18 cellular contexts compared by ENCODE assay signal in genomic region chr16:78461087-78461486, GRCh38.
DNase-seq lines count a peak whose midpoint lies in the region; ATAC-seq, FAIRE-seq and TF ChIP-seq lines count a peak whose summit lies in the region.
"Had no signal": no experiment of that assay in that cellular context is flagged by ENCODE, and none has a peak within 500 bp of the region (broad histone marks: within the 10 kb centered on the region; RNA-seq: fewer than 3 reads in every experiment).

No MANE protein-coding gene starts in this region.

- H3K36me3 Mint-ChIP-seq in type B pancreatic cell: peaks cover 4% of the 10 kb centered on the region

- TF ChIP-seq CTCF in mucosa of descending colon (IDR thresholded peaks at IDR 0.05) (no peak), type B pancreatic cell (conservative IDR thresholded peaks at IDR 0.05) (no peak), gastrocnemius medialis (IDR thresholded peaks at IDR 0.05 in 4 of 5, conservative IDR thresholded peaks at IDR 0.05 in 1 of 5) (no peak)

- no peaks in the 10 kb centered on the region for H3K9me3 ChIP-seq in endocrine pancreas (ENCODE audit: control insufficient read depth, low read length)
- no peaks in the 10 kb centered on the region for H3K9me3 ChIP-seq in mucosa of descending colon
- H3K9me3 ChIP-seq in gastrocnemius medialis: no peaks in the 10 kb centered on the region

- TF ChIP-seq POLR2A in gastrocnemius medialis (IDR thresholded peaks at IDR 0.05): no peak

- no peaks in the 10 kb centered on the region for H3K4me1 ChIP-seq in endocrine pancreas (ENCODE audit: control insufficient read depth, insufficient read depth, low read length)
- peaks cover 24% of the 10 kb centered on the region for H3K4me1 ChIP-seq in mucosa of descending colon (ENCODE audit: low read depth)
- no peaks in the 10 kb centered on the region for H3K4me1 ChIP-seq in gastrocnemius medialis

- no peak for FAIRE-seq in frontal cortex (lab: Jason Lieb, UNC)

- peaks cover 25% of the 10 kb centered on the region for H3K4me1 Mint-ChIP-seq in type B pancreatic cell (ENCODE audit: unreplicated experiment)

- H3K27ac ChIP-seq in gastrocnemius medialis: no peak overlapping the region
- H3K27ac ChIP-seq: BLaER1 treated with 17β-estradiol and CSF1 and Interleukin-3, amounts not matched to agents 10 nM and 100 nM had no signal

- peaks cover 19% of the 10 kb centered on the region for H3K27me3 Mint-ChIP-seq in type B pancreatic cell

- intact Hi-C loops in mucosa of descending colon (cut with DNase I, micrococcal nuclease) (no loop called here), gastrocnemius medialis (cut with DNase I; ENCODE audit: low total_unique reads) (no loop called here)

- peaks cover 4% of the 10 kb centered on the region for H3K9me3 Mint-ChIP-seq in type B pancreatic cell

- H3K9ac ChIP-seq in endocrine pancreas (ENCODE audit: control insufficient read depth, insufficient read depth, low read length): no peak overlapping the region
- H3K9ac ChIP-seq: BLaER1 treated with 17β-estradiol and CSF1 and Interleukin-3, amounts not matched to agents 10 nM and 100 nM had no signal

- H3K4me3 ChIP-seq in endocrine pancreas (ENCODE audit: control insufficient read depth, insufficient read depth, low read length): peak overlapping the region; percentile 60
- H3K4me3 ChIP-seq in mucosa of descending colon: no peak overlapping the region
- H3K4me3 ChIP-seq in gastrocnemius medialis: no peak overlapping the region
- H3K4me3 ChIP-seq: BLaER1 treated with 17β-estradiol and CSF1 and Interleukin-3, amounts not matched to agents 10 nM and 100 nM had no signal

- DNase-seq in NOMO-1 (lab: John Stamatoyannopoulos, UW; ENCODE audit: unreplicated experiment in 2 of 2) (peak; percentile 20 to 50), NOMO-1 treated with dmso at 0.1 percent for 144 hours (lab: John Stamatoyannopoulos, UW; ENCODE audit: unreplicated experiment) (no peak), mucosa of descending colon (peak in 1 of 3 donors; percentile 27), type B pancreatic cell (ENCODE audit: extremely low spot score, unreplicated experiment) (no peak), frontal cortex (ENCODE audit: low spot score in 2 of 2) (no peak), NCI-H187 treated with DMSO at 0.1 percent for 48 hours (lab: John Stamatoyannopoulos, UW) (no peak), gastrocnemius medialis (no peak)
- DNase-seq: 8988T; EL; Kasumi-1; NCI-H1048; NCI-H2107; NCI-H226; NK-92 treated with Interleukin-12 subunit alpha and Interleukin-12 subunit beta, amount 100 ng/mL, for 24 hours; Right ventricle myocardium superior had no signal

- in situ Hi-C loops in gastrocnemius medialis (cut with MboI; ENCODE audit: low sequenced_read_pairs in 4 of 4): no loop called here

- ATAC-seq in mucosa of descending colon (peak; percentile 17), gastrocnemius medialis (no peak)
- ATAC-seq: Panc1 had no signal

- peak overlapping the region; percentile 56 for H3K27ac Mint-ChIP-seq in type B pancreatic cell

- no peaks in the 10 kb centered on the region for H3K36me3 ChIP-seq in endocrine pancreas (ENCODE audit: control insufficient read depth, insufficient read depth, low read length)
- H3K36me3 ChIP-seq in mucosa of descending colon (ENCODE audit: low read depth): no peaks in the 10 kb centered on the region
- no peaks in the 10 kb centered on the region for H3K36me3 ChIP-seq in gastrocnemius medialis

- H3K27me3 ChIP-seq in endocrine pancreas (ENCODE audit: control insufficient read depth, insufficient read depth, low read length) (no peaks in the 10 kb centered on the region), gastrocnemius medialis (no peaks in the 10 kb centered on the region)
- H3K27me3 ChIP-seq: BLaER1 treated with 17β-estradiol and CSF1 and Interleukin-3, amounts not matched to agents 10 nM and 100 nM had no signal

- H3K4me3 Mint-ChIP-seq in type B pancreatic cell: peak overlapping the region; percentile 10

Comparison
In these comparisons a context has a peak if more than half of its experiments do, and no peak if none do; other contexts are left out.
1. DNase-seq: peak in NOMO-1 (2 of 2); none in NOMO-1 treated with dmso at 0.1 percent for 144 hours (single experiment), type B pancreatic cell (single experiment), frontal cortex (0 of 2), NCI-H187 treated with DMSO at 0.1 percent for 48 hours (single experiment) and gastrocnemius medialis (0 of 2).